ENCODE assay signal across 8 cellular contexts in the genomic region with DNA sequence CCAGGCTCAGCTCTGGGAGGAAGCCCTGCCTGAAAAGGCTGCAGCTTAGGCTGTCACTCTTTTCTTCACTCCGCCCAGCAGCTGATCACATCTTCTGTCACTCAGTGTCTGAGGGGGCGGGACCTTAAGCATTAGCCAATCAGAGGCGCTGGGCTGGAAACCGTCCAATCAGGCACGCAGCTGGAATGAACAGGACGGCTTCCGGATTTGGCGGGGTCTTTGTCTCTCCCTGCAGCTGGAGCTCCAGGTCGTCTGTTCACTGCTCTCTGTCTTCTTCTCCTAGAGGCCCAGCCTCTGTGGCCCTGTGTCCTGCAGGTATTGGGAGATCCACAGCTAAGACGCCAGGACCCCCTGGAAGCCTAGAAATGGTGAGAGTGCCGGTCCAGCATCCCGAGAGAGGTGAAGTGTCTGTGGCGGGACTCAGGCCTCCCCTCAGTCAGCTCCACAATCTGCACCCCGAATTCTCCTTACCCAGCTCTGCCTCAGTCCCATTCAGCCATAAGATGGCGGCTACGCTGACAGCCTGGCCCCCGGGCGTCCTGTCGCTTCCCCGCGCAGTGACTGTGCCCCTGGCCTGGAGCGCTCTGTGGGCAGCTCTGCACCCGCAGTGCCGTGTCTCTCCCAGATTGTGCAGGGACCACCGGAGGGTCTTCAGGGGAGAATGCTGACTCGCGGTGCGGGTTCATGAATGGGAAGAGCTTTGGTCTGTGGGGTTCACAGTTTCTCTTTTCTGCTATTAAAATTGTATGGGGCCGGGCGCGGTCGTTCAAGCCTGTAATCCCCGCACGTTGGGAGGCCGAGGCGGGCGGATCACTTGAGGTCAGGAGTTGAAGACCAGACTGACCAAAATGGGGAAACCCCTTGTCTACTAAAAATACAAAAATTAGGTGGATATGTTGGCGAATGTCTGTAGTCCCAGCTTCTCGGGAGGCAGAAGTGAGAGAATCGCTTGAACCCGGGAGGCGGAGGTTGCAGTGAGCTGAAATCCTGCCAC. TPM values are rescaled to one million over a fixed set of nuclear protein-coding genes. Genes with fewer than 3 reads are reported as not detected.
DNase-seq lines count a peak whose midpoint lies in the region; ATAC-seq lines count a peak whose summit lies in the region.

A gene (plus strand): TSS at position 222 of the 994 bp plus-strand sequence. CDS start 144 bp downstream, at position 366.

- no peaks in the 10 kb centered on the region for H3K4me1 ChIP-seq in SJCRH30

- DNase-seq in DMS79 treated with DMSO at 0.1 percent for 48 hours (lab: John Stamatoyannopoulos, UW) (peak; percentile 98), SJCRH30 (peak; percentile 97 to 99), germinal center (ENCODE audit: low spot score) (peak; percentile 94), non-pigmented ciliary epithelial cell (ENCODE audit: low read depth) (peak; percentile 90), superior temporal gyrus (ENCODE audit: extremely low spot score) (peak; percentile 100)
- peak; percentile 96 for DNase-seq in activated naive CD4-positive, alpha-beta T cell treated with Interleukin-2 at 50 U/mL for 16 hours

- peak; percentile 98 for ATAC-seq in GM21717 (IDR thresholded peaks at IDR 0.05; ENCODE audit: unreplicated experiment)

- H3K9me3 ChIP-seq in KOPT-K1 (ENCODE audit: insufficient read depth, low read length, poor library complexity, severe bottlenecking) (peaks cover 73% of the 10 kb centered on the region), SJCRH30 (replicated peaks) (peaks cover 9% of the 10 kb centered on the region)

- peak within 1 kb of the TSS; percentile 72 for H3K4me3 ChIP-seq in SJCRH30

- H3K27ac ChIP-seq in KOPT-K1 (ENCODE audit: low read depth, low read length, poor library complexity, severe bottlenecking) (peak within 1 kb of the TSS; percentile 85), SJCRH30 (peak within 1 kb of the TSS; percentile 76)

- no peaks in the 10 kb centered on the region for H3K27me3 ChIP-seq in SJCRH30

- H3K36me3 ChIP-seq in KOPT-K1 (ENCODE audit: insufficient read depth, low read length): peaks cover 38% of the 10 kb centered on the region
- peaks cover 23% of the 10 kb centered on the region for H3K36me3 ChIP-seq in SJCRH30

RNA-seq across cellular contexts. Expression of the gene that starts here (rescaled TPM):
- 13.5 and 17.4 TPM in 2 replicates for total RNA-seq in SJCRH30 (2014; rRNA removed; shearing (Covaris generic))

Comparison
In these comparisons a context has a peak if more than half of its experiments do, and no peak if none do; other contexts are left out.
1. Peak in every context shown above with its lines: DNase-seq, ATAC-seq, H3K4me3 ChIP-seq and H3K27ac ChIP-seq.